ENCODE assay signal across 15 cellular contexts in the genomic region with DNA sequence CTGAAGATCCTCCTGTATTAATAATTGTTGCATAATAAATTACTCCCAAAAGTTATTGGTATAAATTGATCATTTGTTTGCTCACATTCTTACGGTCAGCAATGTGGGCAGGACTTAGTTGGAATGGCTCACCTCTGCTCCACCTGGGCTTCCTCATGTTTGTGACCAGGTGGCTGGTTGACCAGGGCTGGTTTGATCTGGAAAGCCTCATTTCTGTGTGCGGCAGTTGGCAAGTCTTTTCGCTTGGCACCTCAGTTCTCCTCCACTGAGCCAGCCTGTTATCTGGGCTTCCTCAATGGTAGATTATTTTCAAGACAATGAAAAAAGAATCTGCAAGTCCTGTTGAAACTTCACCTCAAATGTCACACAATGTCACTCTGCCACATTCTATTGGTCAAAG.
DNase-seq lines count a peak whose midpoint lies in the region; TF ChIP-seq lines count a peak whose summit lies in the region.
"Had no signal": no experiment of that assay in that cellular context is flagged by ENCODE, and none has a peak within 500 bp of the region (broad histone marks: within the 10 kb centered on the region; RNA-seq: fewer than 3 reads in every experiment).

No MANE protein-coding gene starts in this region.

- H3K4ac ChIP-seq in neuronal stem cell (ENCODE audit: low read length), result no peak overlapping the region

- H3K4me2 ChIP-seq in BLaER1, result peak overlapping the region; percentile 64
- no peak overlapping the region for H3K4me2 ChIP-seq in neuronal stem cell (ENCODE audit: insufficient read depth, low read length, poor library complexity, severe bottlenecking)
- H3K4me2 ChIP-seq: A549 had no signal

- no peak for DNase-seq in neuronal stem cell (ENCODE audit: low spot score)
- DNase-seq in stomach, result peak; percentile 57
- no peak for DNase-seq in GM03348 (ENCODE audit: low spot score)
- DNase-seq in NCI-H1417 (lab: John Stamatoyannopoulos, UW), result no peak
- DNase-seq: AML-193; Caco-2; Calu3; CD4-positive, alpha-beta T cell; CD8-positive, alpha-beta T cell; DMS79 treated with DMSO at 0.1 percent for 48 hours; GF-D8 had no signal

- no peak overlapping the region for H4K8ac ChIP-seq in neuronal stem cell (ENCODE audit: low read depth, low read length)

- no peaks in the 10 kb centered on the region for H3K79me1 ChIP-seq in neuronal stem cell (ENCODE audit: low read depth, low read length)

- no peak overlapping the region for H2BK12ac ChIP-seq in neuronal stem cell (ENCODE audit: low read length)

- no peak overlapping the region for H2BK120ac ChIP-seq in neuronal stem cell (ENCODE audit: low read depth, low read length)

- peak overlapping the region; percentile 72 for H3K18ac ChIP-seq in neuronal stem cell (ENCODE audit: low read length)

- no peak overlapping the region for H2BK5ac ChIP-seq in neuronal stem cell (ENCODE audit: low read length)

- no peak for TF ChIP-seq POLR2A in stomach (IDR thresholded peaks at IDR 0.05)

- H4K91ac ChIP-seq in neuronal stem cell (ENCODE audit: low read depth, low read length, poor library complexity), result no peak overlapping the region

- H3K27ac ChIP-seq in BLaER1 (peak overlapping the region; percentile 59), neuronal stem cell (replicated peaks; ENCODE audit: low read length) (no peak overlapping the region), stomach (no peak overlapping the region)
- H3K27ac ChIP-seq: 22Rv1, A549, C4-2B had no signal

- H3K4me1 ChIP-seq in BLaER1, result peaks cover 30% of the 10 kb centered on the region
- no peaks in the 10 kb centered on the region for H3K4me1 ChIP-seq in neuronal stem cell (ENCODE audit: control insufficient read depth in 2 of 2, insufficient read depth in 1 of 2, low read depth in 1 of 2, low read length in 2 of 2)
- H3K4me1 ChIP-seq in stomach, result no peaks in the 10 kb centered on the region
- H3K4me1 ChIP-seq: A549 had no signal

- no peak for TF ChIP-seq EP300 in stomach (IDR thresholded peaks at IDR 0.05)

- no peak overlapping the region for H2AK5ac ChIP-seq in neuronal stem cell (ENCODE audit: low read depth, low read length)

- H4K20me1 ChIP-seq in BLaER1, result no peaks in the 10 kb centered on the region

- no CpG with 5 or more reads among the region's 3 CpGs for WGBS in neuronal stem cell (ENCODE audit: extremely low coverage in 2 of 2, insufficient read length in 2 of 2, insufficient replicate concordance in 1 of 2), 2 donors
- 41 to 75% (median 63%) methylated on average over 3 of the region's 3 CpGs for WGBS in stomach, 5 donors

- H3K23ac ChIP-seq in neuronal stem cell (ENCODE audit: low read depth, low read length, poor library complexity), result no peak overlapping the region

- H2BK15ac ChIP-seq in neuronal stem cell (ENCODE audit: low read length), result no peak overlapping the region

- H3K36me3 ChIP-seq in BLaER1 (no peaks in the 10 kb centered on the region), neuronal stem cell (replicated peaks in 1 of 2; ENCODE audit: control insufficient read depth in 2 of 2, insufficient read depth in 2 of 2, low read length in 2 of 2) (no peaks in the 10 kb centered on the region), stomach (no peaks in the 10 kb centered on the region)

- no peak overlapping the region for H2AFZ ChIP-seq in neuronal stem cell (ENCODE audit: low read length)

- peaks cover 31% of the 10 kb centered on the region for H3K9me3 ChIP-seq in BLaER1
- no peaks in the 10 kb centered on the region for H3K9me3 ChIP-seq in neuronal stem cell (replicated peaks in 1 of 2; ENCODE audit: control insufficient read depth in 2 of 2, insufficient read depth in 1 of 2, low read depth in 1 of 2, low read length in 2 of 2)
- H3K9me3 ChIP-seq in stomach, result no peaks in the 10 kb centered on the region
- H3K9me3 ChIP-seq: A549, Caco-2 had no signal

- no peak overlapping the region for H3K14ac ChIP-seq in neuronal stem cell (ENCODE audit: low read length)

- no peak overlapping the region for H3K9ac ChIP-seq in BLaER1
- no peak overlapping the region for H3K9ac ChIP-seq in neuronal stem cell (ENCODE audit: low read depth, low read length, poor library complexity)

- H3K4me3 ChIP-seq in BLaER1, result peak overlapping the region; percentile 8; the same call in 1 of the 2 replicates
- H3K4me3 ChIP-seq in neuronal stem cell (ENCODE audit: low read length in 2 of 2), result no peak overlapping the region
- H3K4me3 ChIP-seq in stomach, result no peak overlapping the region
- H3K4me3 ChIP-seq: A549 had no signal

- TF ChIP-seq CTCF in stomach (IDR thresholded peaks at IDR 0.05), result no peak

- intact Hi-C loops in stomach (cut with DNase I; ENCODE audit: low total_unique reads), result no loop called here

- H3K27me3 ChIP-seq in BLaER1 (no peaks in the 10 kb centered on the region), neuronal stem cell (ENCODE audit: control insufficient read depth in 3 of 3, insufficient read depth in 3 of 3, low read depth in 1 of 3, low read length in 3 of 3) (no peaks in the 10 kb centered on the region), stomach (no peaks in the 10 kb centered on the region)
